In the genomic region with DNA sequence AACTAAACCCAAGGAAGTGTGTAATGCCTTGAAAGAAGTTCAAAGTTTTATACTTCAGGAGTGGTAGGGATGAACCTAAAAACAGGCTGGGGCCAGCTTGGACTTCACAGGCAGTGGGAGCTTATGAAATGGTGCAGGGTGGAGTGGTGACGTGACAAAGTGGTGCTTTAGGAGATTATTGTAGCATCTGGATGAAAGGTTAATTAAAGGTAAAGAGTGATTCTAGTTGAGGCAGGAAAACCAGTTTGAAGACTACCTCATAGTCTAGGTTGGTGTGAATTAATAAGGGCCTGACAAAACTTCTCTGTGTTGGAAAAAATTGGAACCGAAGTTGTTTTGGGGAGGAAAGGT, we compare ENCODE assay signal across 17 cellular contexts.
"Had no signal": no experiment of that assay in that cellular context is flagged by ENCODE, and none has a peak within 500 bp of the region (broad histone marks: within the 10 kb centered on the region; RNA-seq: fewer than 3 reads in every experiment).

No MANE protein-coding gene starts in this region.

- H3K4me1 ChIP-seq: left ventricle myocardium inferior, lower lobe of right lung had no signal

- H3K4me1 Mint-ChIP-seq: memory B cell, naive B cell, nephron had no signal

- ATAC-seq: lower lobe of right lung, sciatic nerve had no signal

- H3K27ac Mint-ChIP-seq: dendritic cell treated with granulocyte-macrophage colony-stimulating factor and Interleukin-4, amounts not matched to agents 40 ng/mL and 50 ng/mL, for 4 days; memory B cell had no signal

- H3K27ac ChIP-seq: left ventricle myocardium inferior, lower lobe of right lung, skin epidermis had no signal

- H3K27me3 Mint-ChIP-seq: dendritic cell treated with granulocyte-macrophage colony-stimulating factor and Interleukin-4, amounts not matched to agents 40 ng/mL and 50 ng/mL, for 4 days; memory B cell; naive B cell had no signal

- DNase-seq: cerebellar nuclear complex; kidney; left cardiac atrium; left ventricle myocardium inferior; lower lobe of right lung; naive B cell; posterior cingulate gyrus; stimulated activated CD4-positive, alpha-beta T cell treated with anti-CD3 and anti-CD28 coated beads, Interleukin-12 subunit alpha, Interleukin-12 subunit beta, amount 100 ng/mL, for 4 hours; stimulated activated naive CD4-positive, alpha-beta T cell; stomach; substantia nigra; trophoblast cell had no signal

- H3K27me3 ChIP-seq: stomach had no signal

- H3K4me3 Mint-ChIP-seq: dendritic cell treated with granulocyte-macrophage colony-stimulating factor and Interleukin-4, amounts not matched to agents 40 ng/mL and 50 ng/mL, for 4 days; memory B cell; naive B cell; nephron had no signal

- H3K4me3 ChIP-seq: left ventricle myocardium inferior, lower lobe of right lung, skin epidermis, stomach had no signal
